In the genomic region with DNA sequence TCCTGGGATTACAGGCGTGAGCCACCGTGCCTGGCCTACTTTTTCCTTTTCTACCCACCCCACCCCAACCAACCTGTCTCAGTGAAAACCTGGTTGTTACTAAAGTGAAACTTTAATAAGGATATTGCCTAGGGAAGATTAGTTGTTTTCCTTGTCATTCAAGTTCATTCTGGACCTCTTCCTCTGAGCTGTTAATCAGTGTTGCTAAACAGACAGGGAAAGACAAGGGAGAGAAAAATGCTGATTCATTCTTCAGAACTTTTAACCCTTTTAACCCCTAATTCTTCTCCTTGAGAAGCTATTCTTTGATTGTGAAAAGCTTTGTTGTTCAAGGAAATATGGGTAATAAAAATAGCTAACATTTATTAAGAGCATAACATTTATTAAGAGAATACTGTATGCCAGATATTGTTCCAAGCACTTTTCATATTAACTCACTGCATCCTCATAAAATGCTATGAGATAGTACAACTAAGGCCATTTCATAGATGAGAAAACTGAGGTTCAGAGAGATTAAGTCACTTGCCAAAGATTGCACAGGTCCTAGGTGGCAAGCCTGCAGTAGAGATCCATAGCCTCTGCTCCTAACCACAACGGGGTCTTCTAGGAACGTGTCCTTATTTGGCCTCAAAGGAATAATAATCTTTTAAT, we compare ENCODE assay signal across 1 cellular context.
A peak's percentile ranks its signal among the peaks of the same experiment; 100 is the strongest.
TF ChIP-seq lines count a peak whose summit lies in the region.

No MANE protein-coding gene starts in this region.

TF ChIP-seq in K562, 482 proteins besides CTCF, POLR2A, EP300 and RAD21 (continues in another document):
- TF ChIP-seq TEAD1 (CRISPR knock-in tag; IDR thresholded peaks at IDR 0.05): no peak
- TF ChIP-seq ZNF764 (CRISPR knock-in tag; IDR thresholded peaks at IDR 0.05; ENCODE audit: low read depth): no peak
- no peak for TF ChIP-seq TGIF2 (CRISPR knock-in tag; IDR thresholded peaks at IDR 0.05)
- TF ChIP-seq MXD1 (CRISPR knock-in tag; IDR thresholded peaks at IDR 0.05; ENCODE audit: borderline replicate concordance, poor library complexity, severe bottlenecking): no peak
- TF ChIP-seq CEBPB (tag; IDR thresholded peaks at IDR 0.05): 0 out of 2 replicates have a peak, but pooled peaks have one; percentile 30
- no peak for TF ChIP-seq CSDE1 (IDR thresholded peaks at IDR 0.05)
- no peak for TF ChIP-seq MXI1 (IDR thresholded peaks at IDR 0.05; ENCODE audit: low read depth, low read length)
- TF ChIP-seq, protein P1, sequence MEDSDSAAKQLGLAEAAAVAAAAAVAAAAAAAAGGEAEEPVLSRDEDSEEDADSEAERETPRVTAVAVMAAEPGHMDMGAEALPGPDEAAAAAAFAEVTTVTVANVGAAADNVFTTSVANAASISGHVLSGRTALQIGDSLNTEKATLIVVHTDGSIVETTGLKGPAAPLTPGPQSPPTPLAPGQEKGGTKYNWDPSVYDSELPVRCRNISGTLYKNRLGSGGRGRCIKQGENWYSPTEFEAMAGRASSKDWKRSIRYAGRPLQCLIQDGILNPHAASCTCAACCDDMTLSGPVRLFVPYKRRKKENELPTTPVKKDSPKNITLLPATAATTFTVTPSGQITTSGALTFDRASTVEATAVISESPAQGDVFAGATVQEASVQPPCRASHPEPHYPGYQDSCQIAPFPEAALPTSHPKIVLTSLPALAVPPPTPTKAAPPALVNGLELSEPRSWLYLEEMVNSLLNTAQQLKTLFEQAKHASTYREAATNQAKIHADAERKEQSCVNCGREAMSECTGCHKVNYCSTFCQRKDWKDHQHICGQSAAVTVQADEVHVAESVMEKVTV (CRISPR knock-in tag; IDR thresholded peaks at IDR 0.05): no peak
- no peak for TF ChIP-seq PBX2 (CRISPR knock-in tag; IDR thresholded peaks at IDR 0.05; ENCODE audit: low read depth)
- TF ChIP-seq PBX2 (tag; conservative IDR thresholded peaks at IDR 0.05; ENCODE audit: low read depth): peak; percentile 58
- TF ChIP-seq SUPT5H (IDR thresholded peaks at IDR 0.05): no peak
- TF ChIP-seq HNRNPLL (IDR thresholded peaks at IDR 0.05; ENCODE audit: low read depth, low read length, poor library complexity, severe bottlenecking): no peak
- no peak for TF ChIP-seq ZBTB43 (CRISPR knock-in tag; IDR thresholded peaks at IDR 0.05)
- TF ChIP-seq NFE2L1 (tag; IDR thresholded peaks at IDR 0.05; ENCODE audit: borderline replicate concordance, low read depth): peak; percentile 82
- peak; percentile 60; the same call in 1 of the 2 replicates for TF ChIP-seq BACH1 (tag; IDR thresholded peaks at IDR 0.05)
- no peak for TF ChIP-seq PTBP1 (IDR thresholded peaks at IDR 0.05; ENCODE audit: low read depth, low read length)
- TF ChIP-seq ZC3H8 (IDR thresholded peaks at IDR 0.05): no peak
- TF ChIP-seq, protein P2, sequence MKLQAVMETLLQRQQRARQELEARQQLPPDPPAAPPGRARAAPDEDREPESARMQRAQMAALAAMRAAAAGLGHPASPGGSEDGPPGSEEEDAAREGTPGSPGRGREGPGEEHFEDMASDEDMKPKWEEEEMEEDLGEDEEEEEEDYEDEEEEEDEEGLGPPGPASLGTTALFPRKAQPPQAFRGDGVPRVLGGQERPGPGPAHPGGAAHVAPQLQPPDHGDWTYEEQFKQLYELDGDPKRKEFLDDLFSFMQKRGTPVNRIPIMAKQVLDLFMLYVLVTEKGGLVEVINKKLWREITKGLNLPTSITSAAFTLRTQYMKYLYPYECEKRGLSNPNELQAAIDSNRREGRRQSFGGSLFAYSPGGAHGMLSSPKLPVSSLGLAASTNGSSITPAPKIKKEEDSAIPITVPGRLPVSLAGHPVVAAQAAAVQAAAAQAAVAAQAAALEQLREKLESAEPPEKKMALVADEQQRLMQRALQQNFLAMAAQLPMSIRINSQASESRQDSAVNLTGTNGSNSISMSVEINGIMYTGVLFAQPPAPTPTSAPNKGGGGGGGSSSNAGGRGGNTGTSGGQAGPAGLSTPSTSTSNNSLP (IDR thresholded peaks at IDR 0.05; ENCODE audit: borderline replicate concordance, low read depth, low read length): no peak
- TF ChIP-seq ZNF695 (CRISPR knock-in tag; IDR thresholded peaks at IDR 0.05): no peak
- peak; percentile 73 for TF ChIP-seq MAFK (IDR thresholded peaks at IDR 0.05; ENCODE audit: low read length)
- no peak for TF ChIP-seq ELF4 (CRISPR knock-in tag; IDR thresholded peaks at IDR 0.05)
- TF ChIP-seq RBM39 (optimal IDR thresholded peaks at IDR 0.05; ENCODE audit: low read depth, low read length): no peak
- TF ChIP-seq CHD1 (IDR thresholded peaks at IDR 0.05; ENCODE audit: low read length): no peak
- peak; percentile 63 for TF ChIP-seq PKNOX1 (IDR thresholded peaks at IDR 0.05)
- TF ChIP-seq SRSF1 (IDR thresholded peaks at IDR 0.05; ENCODE audit: low read depth, low read length): no peak
- TF ChIP-seq ZNF175 (CRISPR knock-in tag; IDR thresholded peaks at IDR 0.05; ENCODE audit: low read depth): no peak
- no peak for TF ChIP-seq RBM14 (IDR thresholded peaks at IDR 0.05; ENCODE audit: borderline replicate concordance, insufficient read depth, low read depth, low read length)
- TF ChIP-seq POLR2G (IDR thresholded peaks at IDR 0.05; ENCODE audit: low read depth, low read length): no peak
- TF ChIP-seq, protein P3, sequence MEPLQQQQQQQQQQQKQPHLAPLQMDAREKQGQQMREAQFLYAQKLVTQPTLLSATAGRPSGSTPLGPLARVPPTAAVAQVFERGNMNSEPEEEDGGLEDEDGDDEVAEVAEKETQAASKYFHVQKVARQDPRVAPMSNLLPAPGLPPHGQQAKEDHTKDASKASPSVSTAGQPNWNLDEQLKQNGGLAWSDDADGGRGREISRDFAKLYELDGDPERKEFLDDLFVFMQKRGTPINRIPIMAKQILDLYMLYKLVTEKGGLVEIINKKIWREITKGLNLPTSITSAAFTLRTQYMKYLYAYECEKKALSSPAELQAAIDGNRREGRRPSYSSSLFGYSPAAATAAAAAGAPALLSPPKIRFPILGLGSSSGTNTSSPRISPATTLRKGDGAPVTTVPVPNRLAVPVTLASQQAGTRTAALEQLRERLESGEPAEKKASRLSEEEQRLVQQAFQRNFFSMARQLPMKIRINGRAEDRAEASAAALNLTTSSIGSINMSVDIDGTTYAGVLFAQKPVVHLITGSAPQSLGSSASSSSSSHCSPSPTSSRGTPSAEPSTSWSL (CRISPR knock-in tag; IDR thresholded peaks at IDR 0.05; ENCODE audit: borderline replicate concordance): no peak
- no peak for TF ChIP-seq CC2D1A (IDR thresholded peaks at IDR 0.05)
- TF ChIP-seq FOXP1 (CRISPR knock-in tag; IDR thresholded peaks at IDR 0.05): no peak
- TF ChIP-seq ZSCAN29 (IDR thresholded peaks at IDR 0.05): no peak
- no peak for TF ChIP-seq NCOA4 (IDR thresholded peaks at IDR 0.05; ENCODE audit: partially characterized antibody)
- TF ChIP-seq SIN3B (IDR thresholded peaks at IDR 0.05; ENCODE audit: low read depth): no peak
- TF ChIP-seq CCAR2 (IDR thresholded peaks at IDR 0.05; ENCODE audit: low read depth, low read length): no peak
- no peak for TF ChIP-seq CBFB (CRISPR knock-in tag; IDR thresholded peaks at IDR 0.05)
- 0 out of 2 replicates have a peak, but pooled peaks have one; percentile 6 for TF ChIP-seq CBFA2T3 (IDR thresholded peaks at IDR 0.05)
- TF ChIP-seq HMGN3 (IDR thresholded peaks at IDR 0.05; ENCODE audit: borderline replicate concordance, extremely low read depth, insufficient read length, low read depth, low read length): no peak
- no peak for TF ChIP-seq GABPB2 (CRISPR knock-in tag; conservative IDR thresholded peaks at IDR 0.05)
- TF ChIP-seq ARNT (IDR thresholded peaks at IDR 0.05): no peak
- TF ChIP-seq TARDBP (IDR thresholded peaks at IDR 0.05): no peak
- TF ChIP-seq ZC3H4 (CRISPR knock-in tag; IDR thresholded peaks at IDR 0.05; ENCODE audit: borderline replicate concordance): no peak
- no peak for TF ChIP-seq ZKSCAN8 (CRISPR knock-in tag; IDR thresholded peaks at IDR 0.05)
- TF ChIP-seq TCFL5 (CRISPR knock-in tag; conservative IDR thresholded peaks at IDR 0.05): no peak
- TF ChIP-seq MAFG (tag; conservative IDR thresholded peaks at IDR 0.05): peak; percentile 95
- TF ChIP-seq NFE2 (IDR thresholded peaks at IDR 0.05; ENCODE audit: low read depth): peak; percentile 91
- TF ChIP-seq MTA1 (IDR thresholded peaks at IDR 0.05; ENCODE audit: borderline replicate concordance): no peak
- TF ChIP-seq ZNF316 (IDR thresholded peaks at IDR 0.05): peak; percentile 93
- peak; percentile 67 for TF ChIP-seq HDAC2 (IDR thresholded peaks at IDR 0.05)
- TF ChIP-seq PHF21A (IDR thresholded peaks at IDR 0.05; ENCODE audit: borderline replicate concordance, low read depth): no peak
- no peak for TF ChIP-seq JUN (IDR thresholded peaks at IDR 0.05; ENCODE audit: borderline replicate concordance, low read depth, low read length)
- TF ChIP-seq JUN (CRISPR knock-in tag; IDR thresholded peaks at IDR 0.05; ENCODE audit: borderline replicate concordance): no peak
- TF ChIP-seq POU5F1 (IDR thresholded peaks at IDR 0.05; ENCODE audit: borderline replicate concordance, low read depth, low read length, partially characterized antibody): no peak
- TF ChIP-seq NR2C1 (IDR thresholded peaks at IDR 0.05): no peak
- no peak for TF ChIP-seq NR2C1 (tag; IDR thresholded peaks at IDR 0.05)
- no peak for TF ChIP-seq ZNF134 (CRISPR knock-in tag; conservative IDR thresholded peaks at IDR 0.05)
- TF ChIP-seq ZNF3 (CRISPR knock-in tag; IDR thresholded peaks at IDR 0.05): no peak
- TF ChIP-seq ZNF184 (CRISPR knock-in tag; IDR thresholded peaks at IDR 0.05): no peak
- no peak for TF ChIP-seq ATF2 (CRISPR knock-in tag; IDR thresholded peaks at IDR 0.05)
- TF ChIP-seq SIX5 (IDR thresholded peaks at IDR 0.05; ENCODE audit: borderline replicate concordance in 1 of 2, insufficient read depth in 1 of 2, low read depth in 1 of 2, low read length in 2 of 2): no peak
- TF ChIP-seq SMARCB1 (IDR thresholded peaks at IDR 0.05; ENCODE audit: insufficient read length, low read depth): no peak
- TF ChIP-seq SAP30 (IDR thresholded peaks at IDR 0.05; ENCODE audit: borderline replicate concordance, insufficient read depth, low read depth, low read length, poor library complexity, severe bottlenecking): no peak
- no peak for TF ChIP-seq ARID1B (IDR thresholded peaks at IDR 0.05)
- TF ChIP-seq, protein P4, sequence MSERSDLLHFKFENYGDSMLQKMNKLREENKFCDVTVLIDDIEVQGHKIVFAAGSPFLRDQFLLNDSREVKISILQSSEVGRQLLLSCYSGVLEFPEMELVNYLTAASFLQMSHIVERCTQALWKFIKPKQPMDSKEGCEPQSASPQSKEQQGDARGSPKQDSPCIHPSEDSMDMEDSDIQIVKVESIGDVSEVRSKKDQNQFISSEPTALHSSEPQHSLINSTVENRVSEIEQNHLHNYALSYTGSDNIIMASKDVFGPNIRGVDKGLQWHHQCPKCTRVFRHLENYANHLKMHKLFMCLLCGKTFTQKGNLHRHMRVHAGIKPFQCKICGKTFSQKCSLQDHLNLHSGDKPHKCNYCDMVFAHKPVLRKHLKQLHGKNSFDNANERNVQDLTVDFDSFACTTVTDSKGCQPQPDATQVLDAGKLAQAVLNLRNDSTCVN (CRISPR knock-in tag; IDR thresholded peaks at IDR 0.05): no peak
- no peak for TF ChIP-seq TAF1 (IDR thresholded peaks at IDR 0.05; ENCODE audit: control insufficient read depth, extremely low read depth, insufficient read depth, low read length, severe bottlenecking)
